14 cellular contexts compared by ENCODE assay signal in genomic region chr2:113098061-113098460, GRCh38. TPM values are rescaled to one million over a fixed set of nuclear protein-coding genes. Genes with fewer than 3 reads are reported as not detected.
DNase-seq lines count a peak whose midpoint lies in the region; ATAC-seq and TF ChIP-seq lines count a peak whose summit lies in the region.
"Had no signal": no experiment of that assay in that cellular context is flagged by ENCODE, and none has a peak within 500 bp of the region (broad histone marks: within the 10 kb centered on the region; RNA-seq: fewer than 3 reads in every experiment).

No MANE protein-coding gene starts in this region.

- H3K27ac Mint-ChIP-seq in activated T-cell treated with anti-CD3 and anti-CD28 coated beads, Interleukin-2, amount 50 U/mL, for 24 hours: peak overlapping the region; percentile 69
- peak overlapping the region; percentile 79 for H3K27ac Mint-ChIP-seq in activated T-helper 1 cell treated with anti-CD3 and anti-CD28 coated beads, Interleukin-12 subunit alpha, Interleukin-12 subunit beta, Interleukin-2, Interleukin-4 antibody, amounts not matched to agents 30 ng/mL and 10 ng/mL and 1 ng/mL, durations not matched to agents 14 hours and 24 hours and 36 hours
- H3K27ac Mint-ChIP-seq in natural killer cell treated with Interleukin-12 subunit alpha and Interleukin-12 subunit beta and Interleukin-15 and Interleukin-18, amount 100 ng/mL, for 72 hours: peak overlapping the region; percentile 75 to 88
- no peak overlapping the region for H3K27ac Mint-ChIP-seq in Caco-2 (ENCODE audit: unreplicated experiment)

- peak overlapping the region; percentile 70 for H3K4me3 Mint-ChIP-seq in activated T-cell treated with anti-CD3 and anti-CD28 coated beads, Interleukin-2, amount 50 U/mL, for 24 hours
- H3K4me3 Mint-ChIP-seq in activated T-helper 1 cell treated with anti-CD3 and anti-CD28 coated beads, Interleukin-12 subunit alpha, Interleukin-12 subunit beta, Interleukin-2, Interleukin-4 antibody, amounts not matched to agents 30 ng/mL and 10 ng/mL and 1 ng/mL, durations not matched to agents 14 hours and 24 hours and 36 hours: peak overlapping the region; percentile 69
- peak overlapping the region; percentile 76 for H3K4me3 Mint-ChIP-seq in natural killer cell treated with Interleukin-12 subunit alpha and Interleukin-12 subunit beta and Interleukin-15 and Interleukin-18, amount 100 ng/mL, for 72 hours
- no peak overlapping the region for H3K4me3 Mint-ChIP-seq in Caco-2 (ENCODE audit: unreplicated experiment)

- no peaks in the 10 kb centered on the region for H3K27me3 Mint-ChIP-seq in activated T-cell treated with anti-CD3 and anti-CD28 coated beads, Interleukin-2, amount 50 U/mL, for 24 hours
- H3K27me3 Mint-ChIP-seq in activated T-helper 1 cell treated with anti-CD3 and anti-CD28 coated beads, Interleukin-12 subunit alpha, Interleukin-12 subunit beta, Interleukin-2, Interleukin-4 antibody, amounts not matched to agents 30 ng/mL and 10 ng/mL and 1 ng/mL, durations not matched to agents 14 hours and 24 hours and 36 hours (ENCODE audit: insufficient read depth): peaks cover 3% of the 10 kb centered on the region
- peaks cover 7 to 8% of the 10 kb centered on the region in 2 donors for H3K27me3 Mint-ChIP-seq in natural killer cell treated with Interleukin-12 subunit alpha and Interleukin-12 subunit beta and Interleukin-15 and Interleukin-18, amount 100 ng/mL, for 72 hours
- H3K27me3 Mint-ChIP-seq in Caco-2 (ENCODE audit: insufficient read depth, unreplicated experiment): no peaks in the 10 kb centered on the region

- no peak for TF ChIP-seq CTCF in Caco-2 (IDR thresholded peaks at IDR 0.05; ENCODE audit: insufficient read depth in 1 of 2, low read depth in 1 of 2, low read length in 1 of 2, severe bottlenecking in 1 of 2, unreplicated experiment in 1 of 2)

- BruUV-seq in Caco-2 (replicated peaks; lab: Mats Ljungman, UMichigan): no TSS peak

- in situ Hi-C loops in KBM-7 (cut with MboI; ENCODE audit: low pct_unique_long_range_greater_than_20kb, low sequenced_read_pairs): no loop called here

- H3K4me3 ChIP-seq in Caco-2 (ENCODE audit: low read depth, low read length): no peak overlapping the region
- H3K4me3 ChIP-seq: lung, ovary, uterus had no signal

- H3K27me3 ChIP-seq in Caco-2 (replicated peaks; ENCODE audit: control insufficient read depth, insufficient read depth, low read length): no peaks in the 10 kb centered on the region
- H3K27me3 ChIP-seq: ovary, uterus had no signal

- peak; percentile 50 for DNase-seq in activated T-cell treated with anti-CD3 and anti-CD28 coated beads, Interleukin-2, amount 50 U/mL, for 24 hours
- no peak for DNase-seq in activated T-cell treated with anti-CD3 and anti-CD28 coated beads, Interleukin-2, amount 50 U/mL, for 48 hours
- peak; percentile 30 for DNase-seq in activated T-helper 1 cell treated with anti-CD3 and anti-CD28 coated beads, Interleukin-12 subunit alpha, Interleukin-12 subunit beta, Interleukin-2, Interleukin-4 antibody, amounts not matched to agents 30 ng/mL and 10 ng/mL and 1 ng/mL, durations not matched to agents 14 hours and 24 hours and 36 hours (ENCODE audit: low spot score)
- DNase-seq in natural killer cell treated with Interleukin-12 subunit alpha and Interleukin-12 subunit beta and Interleukin-15 and Interleukin-18, amount 100 ng/mL, for 72 hours (ENCODE audit: low spot score): no peak
- DNase-seq in Caco-2 (no peak), KBM-7 (no peak), NCI-H526 treated with DMSO at 0.1 percent for 48 hours (lab: John Stamatoyannopoulos, UW) (no peak)
- DNase-seq: NCI-H1694 treated with DMSO at 0.1 percent for 48 hours, ovary, SIG-M5, uterus had no signal

- CTCF ChIA-PET in Caco-2 (lab: Charles Lee): no interaction called here

- peaks cover 5% of the 10 kb centered on the region for H3K4me1 ChIP-seq in Caco-2
- H3K4me1 ChIP-seq: uterus had no signal

- peaks cover 20% of the 10 kb centered on the region for H3K9me3 Mint-ChIP-seq in activated T-cell treated with anti-CD3 and anti-CD28 coated beads, Interleukin-2, amount 50 U/mL, for 24 hours
- peaks cover 44% of the 10 kb centered on the region for H3K9me3 Mint-ChIP-seq in activated T-helper 1 cell treated with anti-CD3 and anti-CD28 coated beads, Interleukin-12 subunit alpha, Interleukin-12 subunit beta, Interleukin-2, Interleukin-4 antibody, amounts not matched to agents 30 ng/mL and 10 ng/mL and 1 ng/mL, durations not matched to agents 14 hours and 24 hours and 36 hours
- peaks cover 11% of the 10 kb centered on the region for H3K9me3 Mint-ChIP-seq in natural killer cell treated with Interleukin-12 subunit alpha and Interleukin-12 subunit beta and Interleukin-15 and Interleukin-18, amount 100 ng/mL, for 72 hours
- H3K9me3 Mint-ChIP-seq in Caco-2 (ENCODE audit: unreplicated experiment): peaks cover 13% of the 10 kb centered on the region

- H3K36me3 Mint-ChIP-seq in activated T-cell treated with anti-CD3 and anti-CD28 coated beads, Interleukin-2, amount 50 U/mL, for 24 hours (ENCODE audit: low read depth): peaks cover 6% of the 10 kb centered on the region
- H3K36me3 Mint-ChIP-seq in activated T-helper 1 cell treated with anti-CD3 and anti-CD28 coated beads, Interleukin-12 subunit alpha, Interleukin-12 subunit beta, Interleukin-2, Interleukin-4 antibody, amounts not matched to agents 30 ng/mL and 10 ng/mL and 1 ng/mL, durations not matched to agents 14 hours and 24 hours and 36 hours (ENCODE audit: low read depth): peaks cover 9% of the 10 kb centered on the region
- peaks cover 25% of the 10 kb centered on the region for H3K36me3 Mint-ChIP-seq in natural killer cell treated with Interleukin-12 subunit alpha and Interleukin-12 subunit beta and Interleukin-15 and Interleukin-18, amount 100 ng/mL, for 72 hours
- H3K36me3 Mint-ChIP-seq in Caco-2 (ENCODE audit: insufficient read depth, unreplicated experiment): no peaks in the 10 kb centered on the region

- peaks cover 37% of the 10 kb centered on the region for H3K4me1 Mint-ChIP-seq in activated T-cell treated with anti-CD3 and anti-CD28 coated beads, Interleukin-2, amount 50 U/mL, for 24 hours (ENCODE audit: low read depth)
- peaks cover 45% of the 10 kb centered on the region for H3K4me1 Mint-ChIP-seq in activated T-helper 1 cell treated with anti-CD3 and anti-CD28 coated beads, Interleukin-12 subunit alpha, Interleukin-12 subunit beta, Interleukin-2, Interleukin-4 antibody, amounts not matched to agents 30 ng/mL and 10 ng/mL and 1 ng/mL, durations not matched to agents 14 hours and 24 hours and 36 hours (ENCODE audit: low read depth)
- peaks cover 22 to 29% of the 10 kb centered on the region in 2 donors for H3K4me1 Mint-ChIP-seq in natural killer cell treated with Interleukin-12 subunit alpha and Interleukin-12 subunit beta and Interleukin-15 and Interleukin-18, amount 100 ng/mL, for 72 hours (ENCODE audit: low read depth in 2 of 2)
- H3K4me1 Mint-ChIP-seq in Caco-2 (ENCODE audit: low read depth, unreplicated experiment): peaks cover 8% of the 10 kb centered on the region

- intact Hi-C loops in activated T-helper 1 cell treated with anti-CD3 and anti-CD28 coated beads, Interleukin-12 subunit alpha, Interleukin-12 subunit beta, Interleukin-2, Interleukin-4 antibody, amounts not matched to agents 30 ng/mL and 10 ng/mL and 1 ng/mL, durations not matched to agents 14 hours and 24 hours and 36 hours (cut with micrococcal nuclease): no loop called here
- intact Hi-C loops in Caco-2 (cut with micrococcal nuclease; ENCODE audit: unreplicated experiment): no loop called here

- POLR2A ChIA-PET in Caco-2 (lab: Charles Lee): no interaction called here

- peaks cover 15% of the 10 kb centered on the region for H3K9me3 ChIP-seq in Caco-2
- H3K9me3 ChIP-seq: ovary, uterus had no signal

- ATAC-seq in GM21723 (IDR thresholded peaks at IDR 0.05; ENCODE audit: unreplicated experiment): peak; percentile 77
- ATAC-seq in natural killer cell treated with Interleukin-12 subunit alpha and Interleukin-12 subunit beta and Interleukin-15 and Interleukin-18, amount 100 ng/mL, for 72 hours: peak; percentile 83 to 85

- H3K36me3 ChIP-seq in Caco-2 (ENCODE audit: control insufficient read depth, insufficient read depth, low read length): no peaks in the 10 kb centered on the region
- H3K36me3 ChIP-seq: ovary, uterus had no signal

RNA-seq across cellular contexts. Expression of gene IL1RN, which starts 29.3 kb away (rescaled TPM):
- total RNA-seq in activated T-helper 1 cell treated with anti-CD3 and anti-CD28 coated beads, Interleukin-12 subunit alpha, Interleukin-12 subunit beta, Interleukin-2, Interleukin-4 antibody, amounts not matched to agents 30 ng/mL and 10 ng/mL and 1 ng/mL, durations not matched to agents 14 hours and 24 hours and 36 hours: 4.2 and 4.7 TPM in 2 replicates
- 1 to 10 TPM; 3.3 to 3.7 TPM for total RNA-seq in natural killer cell treated with Interleukin-12 subunit alpha and Interleukin-12 subunit beta and Interleukin-15 and Interleukin-18, amount 100 ng/mL, for 72 hours
- not detected in 2 replicates for total RNA-seq in Caco-2 (2022)
- total RNA-seq: chondrocyte had no signal

RNA-seq across cellular contexts. Expression of gene IL1F10, which starts 30.3 kb away (rescaled TPM):
- not detected in 2 replicates for total RNA-seq in activated T-helper 1 cell treated with anti-CD3 and anti-CD28 coated beads, Interleukin-12 subunit alpha, Interleukin-12 subunit beta, Interleukin-2, Interleukin-4 antibody, amounts not matched to agents 30 ng/mL and 10 ng/mL and 1 ng/mL, durations not matched to agents 14 hours and 24 hours and 36 hours
- total RNA-seq in natural killer cell treated with Interleukin-12 subunit alpha and Interleukin-12 subunit beta and Interleukin-15 and Interleukin-18, amount 100 ng/mL, for 72 hours: not detected
- not detected in 2 replicates for total RNA-seq in Caco-2 (2022)
- total RNA-seq: chondrocyte, lung, ovary, uterus had no signal

RNA-seq across cellular contexts. Expression of gene IL36RN, which starts 39.1 kb away (rescaled TPM):
- not detected in 2 replicates for total RNA-seq in activated T-helper 1 cell treated with anti-CD3 and anti-CD28 coated beads, Interleukin-12 subunit alpha, Interleukin-12 subunit beta, Interleukin-2, Interleukin-4 antibody, amounts not matched to agents 30 ng/mL and 10 ng/mL and 1 ng/mL, durations not matched to agents 14 hours and 24 hours and 36 hours
- total RNA-seq in natural killer cell treated with Interleukin-12 subunit alpha and Interleukin-12 subunit beta and Interleukin-15 and Interleukin-18, amount 100 ng/mL, for 72 hours: not detected
- 0.19 TPM in 1 of 2 replicates, not detected in the other for total RNA-seq in Caco-2 (2022)
- total RNA-seq: chondrocyte, ovary, uterus had no signal

RNA-seq across cellular contexts. Expression of gene IL36B, which starts 45.4 kb away (rescaled TPM):
- total RNA-seq in activated T-helper 1 cell treated with anti-CD3 and anti-CD28 coated beads, Interleukin-12 subunit alpha, Interleukin-12 subunit beta, Interleukin-2, Interleukin-4 antibody, amounts not matched to agents 30 ng/mL and 10 ng/mL and 1 ng/mL, durations not matched to agents 14 hours and 24 hours and 36 hours: not detected in 2 replicates
- not detected for total RNA-seq in natural killer cell treated with Interleukin-12 subunit alpha and Interleukin-12 subunit beta and Interleukin-15 and Interleukin-18, amount 100 ng/mL, for 72 hours
- not detected in 2 replicates for total RNA-seq in Caco-2 (2022)
- total RNA-seq: chondrocyte, lung, ovary, uterus had no signal

Comparison
In these comparisons a context has a peak if more than half of its experiments do, and no peak if none do; other contexts are left out.
1. DNase-seq: peak in activated T-cell treated with anti-CD3 and anti-CD28 coated beads, Interleukin-2, amount 50 U/mL, for 24 hours (single experiment) and activated T-helper 1 cell treated with anti-CD3 and anti-CD28 coated beads, Interleukin-12 subunit alpha, Interleukin-12 subunit beta, Interleukin-2, Interleukin-4 antibody, amounts not matched to agents 30 ng/mL and 10 ng/mL and 1 ng/mL, durations not matched to agents 14 hours and 24 hours and 36 hours (single experiment); none in activated T-cell treated with anti-CD3 and anti-CD28 coated beads, Interleukin-2, amount 50 U/mL, for 48 hours (0 of 2), natural killer cell treated with Interleukin-12 subunit alpha and Interleukin-12 subunit beta and Interleukin-15 and Interleukin-18, amount 100 ng/mL, for 72 hours (single experiment), Caco-2 (0 of 2), KBM-7 (single experiment) and NCI-H526 treated with DMSO at 0.1 percent for 48 hours (single experiment).